8 cellular contexts compared by ENCODE assay signal in genomic region chr6:88963139-88964090, GRCh38. TPM values are rescaled to one million over a fixed set of nuclear protein-coding genes. Genes with fewer than 3 reads are reported as not detected.
DNase-seq lines count a peak whose midpoint lies in the region; ATAC-seq and TF ChIP-seq lines count a peak whose summit lies in the region.

TSS of gene RNGTT (minus strand) at chr6:88963618. CDS start at chr6:88963409, 209 bp downstream.

- peaks cover 8% of the 10 kb centered on the region; the same call in 1 of the 2 replicates for H3K36me3 ChIP-seq in RWPE2 (ENCODE audit: low read depth)

- peaks cover 5% of the 10 kb centered on the region for H3K9me3 ChIP-seq in RWPE2 (ENCODE audit: severe bottlenecking)

- ATAC-seq in RWPE2 (ENCODE audit: low read depth) (peak; percentile 99), natural killer cell (peak; percentile 99 to 100 (median 99))

- H3K9me3 Mint-ChIP-seq in activated T-helper 2 cell treated with anti-CD3 and anti-CD28 coated beads, Interferon-gamma antibody, Interleukin-2, Interleukin-4, amounts not matched to agents 10 μg/mL and 5 μg/mL and 100 μg/mL, durations not matched to agents 14 hours and 24 hours and 36 hours: peaks cover 9% of the 10 kb centered on the region
- H3K9me3 Mint-ChIP-seq in natural killer cell: no peaks in the 10 kb centered on the region

- TF ChIP-seq CTCF in RWPE2 (IDR thresholded peaks at IDR 0.05; ENCODE audit: poor library complexity, severe bottlenecking) (no peak), natural killer cell (IDR thresholded peaks at IDR 0.05) (no peak)

- intact Hi-C loops in activated T-helper 2 cell treated with anti-CD3 and anti-CD28 coated beads, Interferon-gamma antibody, Interleukin-2, Interleukin-4, amounts not matched to agents 10 μg/mL and 5 μg/mL and 100 μg/mL, durations not matched to agents 14 hours and 24 hours and 36 hours (cut with micrococcal nuclease): loop anchor here (1.0 to 10.0 kb wide), 6 partner anchors 19 to 1624 kb away; partner anchors contain the start of genes AKIRIN2, LYRM2, MAP3K7 and PNRC1
- intact Hi-C loops in natural killer cell (cut with micrococcal nuclease): loop anchor here (2.0 kb wide), 1 partner anchor 115 kb away; no protein-coding TSS in a partner anchor

- H3K27me3 Mint-ChIP-seq in activated T-helper 2 cell treated with anti-CD3 and anti-CD28 coated beads, Interferon-gamma antibody, Interleukin-2, Interleukin-4, amounts not matched to agents 10 μg/mL and 5 μg/mL and 100 μg/mL, durations not matched to agents 14 hours and 24 hours and 36 hours (ENCODE audit: low read depth): peaks cover 2% of the 10 kb centered on the region
- no peaks in the 10 kb centered on the region for H3K27me3 Mint-ChIP-seq in natural killer cell (ENCODE audit: low read depth in 2 of 2)

- peak within 1 kb of the TSS; percentile 83 for H3K27ac Mint-ChIP-seq in activated T-helper 2 cell treated with anti-CD3 and anti-CD28 coated beads, Interferon-gamma antibody, Interleukin-2, Interleukin-4, amounts not matched to agents 10 μg/mL and 5 μg/mL and 100 μg/mL, durations not matched to agents 14 hours and 24 hours and 36 hours
- H3K27ac Mint-ChIP-seq in natural killer cell: peak within 1 kb of the TSS; percentile 89 to 93

- peak within 1 kb of the TSS; percentile 97 for H3K4me3 Mint-ChIP-seq in activated T-helper 2 cell treated with anti-CD3 and anti-CD28 coated beads, Interferon-gamma antibody, Interleukin-2, Interleukin-4, amounts not matched to agents 10 μg/mL and 5 μg/mL and 100 μg/mL, durations not matched to agents 14 hours and 24 hours and 36 hours (ENCODE audit: low read depth)
- peak within 1 kb of the TSS; percentile 93 for H3K4me3 Mint-ChIP-seq in natural killer cell

- peaks cover 7% of the 10 kb centered on the region for H3K36me3 Mint-ChIP-seq in activated T-helper 2 cell treated with anti-CD3 and anti-CD28 coated beads, Interferon-gamma antibody, Interleukin-2, Interleukin-4, amounts not matched to agents 10 μg/mL and 5 μg/mL and 100 μg/mL, durations not matched to agents 14 hours and 24 hours and 36 hours (ENCODE audit: low read depth)
- no peaks in the 10 kb centered on the region for H3K36me3 Mint-ChIP-seq in natural killer cell

- DNase-seq in EH (ENCODE audit: low read depth) (peak; percentile 99), H4 (ENCODE audit: low spot score) (peak; percentile 94), LoVo (ENCODE audit: low spot score) (peak; percentile 95), RWPE2 (ENCODE audit: low spot score) (peak; percentile 98), fibroblast of peridontal ligament (ENCODE audit: extremely low read depth) (peak; percentile 94), natural killer cell (peak; percentile 92)
- DNase-seq in activated T-helper 2 cell treated with anti-CD3 and anti-CD28 coated beads, Interferon-gamma antibody, Interleukin-2, Interleukin-4, amounts not matched to agents 10 μg/mL and 5 μg/mL and 100 μg/mL, durations not matched to agents 14 hours and 24 hours and 36 hours (ENCODE audit: low spot score): peak; percentile 95
- DNase-seq in stimulated activated naive CD4-positive, alpha-beta T cell treated with Interleukin-2 at 50 U/mL for 16 hours (lab: John Stamatoyannopoulos, UW): peak; percentile 98

- H3K4me3 ChIP-seq in RWPE2 (ENCODE audit: severe bottlenecking): peak within 1 kb of the TSS; percentile 81

- peaks cover 30% of the 10 kb centered on the region for H3K4me1 Mint-ChIP-seq in activated T-helper 2 cell treated with anti-CD3 and anti-CD28 coated beads, Interferon-gamma antibody, Interleukin-2, Interleukin-4, amounts not matched to agents 10 μg/mL and 5 μg/mL and 100 μg/mL, durations not matched to agents 14 hours and 24 hours and 36 hours (ENCODE audit: low read depth)
- peaks cover 33 to 47% of the 10 kb centered on the region in 2 donors for H3K4me1 Mint-ChIP-seq in natural killer cell

- peak within 1 kb of the TSS; percentile 45 for H3K27ac ChIP-seq in RWPE2 (ENCODE audit: poor library complexity, severe bottlenecking)

- H3K4me1 ChIP-seq in RWPE2 (ENCODE audit: insufficient read depth, poor library complexity, severe bottlenecking): no peaks in the 10 kb centered on the region

- H3K27me3 ChIP-seq in RWPE2 (ENCODE audit: insufficient read depth, poor library complexity, severe bottlenecking): no peaks in the 10 kb centered on the region

RNA-seq across cellular contexts. Expression of gene RNGTT, which starts in this region (rescaled TPM):
- total RNA-seq in H4 (2014; rRNA removed; shearing (Covaris generic)): 16.1 and 18.2 TPM in 2 replicates
- total RNA-seq in activated T-helper 2 cell treated with anti-CD3 and anti-CD28 coated beads, Interferon-gamma antibody, Interleukin-2, Interleukin-4, amounts not matched to agents 10 μg/mL and 5 μg/mL and 100 μg/mL, durations not matched to agents 14 hours and 24 hours and 36 hours: 23.5 and 24.2 TPM in 2 replicates
- total RNA-seq in natural killer cell: 10 to 100 TPM; 23.1 to 27.2 (median 23.1) TPM

Comparison
In these comparisons a context has a peak if more than half of its experiments do, and no peak if none do; other contexts are left out.
1. Peak in every context shown above with its lines: DNase-seq, ATAC-seq, H3K4me3 ChIP-seq and H3K27ac ChIP-seq.